ENCODE assay signal across 8 cellular contexts in the genomic region with DNA sequence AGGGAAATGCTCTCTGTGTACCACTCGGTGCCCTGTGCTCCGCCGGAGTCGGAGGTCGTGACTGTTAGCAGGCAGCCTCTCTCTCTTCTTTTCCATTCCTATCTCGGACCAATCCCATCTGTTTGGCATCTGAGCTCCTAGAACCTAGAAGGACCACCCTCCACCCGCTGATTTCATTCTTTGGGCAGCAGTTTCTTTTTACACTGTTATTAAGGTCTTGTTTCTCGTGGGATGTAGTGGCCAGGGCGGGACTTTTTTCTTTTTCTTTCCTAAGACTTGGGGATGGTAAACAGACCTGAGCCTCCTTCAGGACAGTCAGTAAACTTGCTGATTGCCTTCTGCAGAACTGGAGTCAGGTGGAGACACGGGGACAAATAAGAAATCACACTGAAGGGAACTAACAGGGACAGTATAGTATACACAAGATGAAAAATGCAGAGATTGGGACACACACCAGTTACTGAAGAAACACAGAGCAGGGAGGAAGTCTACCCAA. TPM values are rescaled to one million over a fixed set of nuclear protein-coding genes. Genes with fewer than 3 reads are reported as not detected.
DNase-seq lines count a peak whose midpoint lies in the region; ATAC-seq and TF ChIP-seq lines count a peak whose summit lies in the region.

No MANE protein-coding gene starts in this region.

- peak overlapping the region; percentile 96 for H3K4me3 ChIP-seq in GM06990 (replicated peaks; ENCODE audit: low read depth, low read length)
- peak overlapping the region; percentile 67 for H3K4me3 ChIP-seq in SJSA1
- H3K4me3 ChIP-seq in esophagus squamous epithelium, result peak overlapping the region; percentile 59 to 93 (median 90)
- peak overlapping the region; percentile 87 for H3K4me3 ChIP-seq in psoas muscle

- TF ChIP-seq POLR2A in esophagus squamous epithelium (IDR thresholded peaks at IDR 0.05), result no peak

- H3K4me1 ChIP-seq in SJSA1 (replicated peaks) (peaks cover 11% of the 10 kb centered on the region), esophagus squamous epithelium (peaks cover 13 to 52% (median 35%) of the 10 kb centered on the region in 3 donors), psoas muscle (peaks cover 15% of the 10 kb centered on the region)

- H3K27ac ChIP-seq in SJSA1, result peak overlapping the region; percentile 61
- H3K27ac ChIP-seq in esophagus squamous epithelium, result peak overlapping the region; percentile 91 to 98 (median 95)
- peak overlapping the region; percentile 94 for H3K27ac ChIP-seq in psoas muscle

- ATAC-seq in psoas muscle (no peak), HG03571 (IDR thresholded peaks at IDR 0.05; ENCODE audit: unreplicated experiment) (no peak)

- 0% methylated on average over 8 to 10 of the region's 10 CpGs for WGBS in esophagus squamous epithelium, 2 donors
- WGBS in psoas muscle, 3 donors, result 0 to 1% (median 0%) methylated on average over 10 of the region's 10 CpGs

- TF ChIP-seq CTCF in GM06990 (IDR thresholded peaks at IDR 0.05; ENCODE audit: insufficient read depth, low read length, poor library complexity, severe bottlenecking), result no peak
- TF ChIP-seq CTCF in esophagus squamous epithelium (IDR thresholded peaks at IDR 0.05), result no peak
- TF ChIP-seq CTCF in psoas muscle (IDR thresholded peaks at IDR 0.05), result no peak

- H3K36me3 ChIP-seq in GM06990 (ENCODE audit: control insufficient read depth, insufficient read depth, low read length), result peaks cover 2% of the 10 kb centered on the region
- peaks cover 9% of the 10 kb centered on the region for H3K36me3 ChIP-seq in SJSA1
- H3K36me3 ChIP-seq in esophagus squamous epithelium, result peaks cover 0 to 35% (median 0%) of the 10 kb centered on the region in 3 donors
- H3K36me3 ChIP-seq in psoas muscle (ENCODE audit: insufficient read depth in 1 of 2, low read depth in 1 of 2), result peaks cover 0 to 35% of the 10 kb centered on the region in 2 donors

- H3K27me3 ChIP-seq in GM06990 (replicated peaks; ENCODE audit: control insufficient read depth, insufficient read depth, low read length) (no peaks in the 10 kb centered on the region), SJSA1 (replicated peaks) (no peaks in the 10 kb centered on the region), esophagus squamous epithelium (no peaks in the 10 kb centered on the region), psoas muscle (ENCODE audit: insufficient read depth in 3 of 3, low read length in 2 of 3) (no peaks in the 10 kb centered on the region)

- DNase-seq in GM06990 (ENCODE audit: extremely low read depth, insufficient read length) (no peak), SJSA1 (ENCODE audit: low read depth in 1 of 2, low spot score in 2 of 2) (no peak), esophagus squamous epithelium (lab: John Stamatoyannopoulos, UW) (no peak), psoas muscle (no peak), NCI-H345 (lab: John Stamatoyannopoulos, UW) (no peak), NCI-H82 (lab: John Stamatoyannopoulos, UW) (no peak)
- no peak for DNase-seq in stimulated activated CD4-positive, alpha-beta T cell treated with anti-CD3 and anti-CD28 coated beads, Interleukin-1b, Interleukin-23, amount 100 ng/mL, for 48 hours

- no peaks in the 10 kb centered on the region for H3K9me3 ChIP-seq in SJSA1 (replicated peaks)
- H3K9me3 ChIP-seq in esophagus squamous epithelium, result no peaks in the 10 kb centered on the region
- H3K9me3 ChIP-seq in psoas muscle, result no peaks in the 10 kb centered on the region

- intact Hi-C loops in esophagus squamous epithelium (cut with DNase I), result no loop called here
- intact Hi-C loops in psoas muscle (cut with DNase I), result no loop called here

RNA-seq across cellular contexts. Expression of gene URM1, which starts 0.5 kb away (rescaled TPM):
- 22.7 and 35.0 TPM in 2 replicates for total RNA-seq in SJSA1 (2014; rRNA removed; shearing (Covaris generic))
- total RNA-seq in esophagus squamous epithelium (10 to 100 TPM; 22.7 to 31.5 (median 25.5) TPM), psoas muscle (10 to 100 TPM; 34.5 to 58.7 (median 52.3) TPM)
- 100 to 1,000 TPM in 1 of 3 donors, 10 to 100 TPM in 2; 57.9 to 111 (median 88.1) TPM for polyA plus RNA-seq in psoas muscle

RNA-seq across cellular contexts. Expression of gene SLC27A4, which starts 31.3 kb away (rescaled TPM):
- total RNA-seq in SJSA1 (2014; rRNA removed; shearing (Covaris generic)), result 23.3 and 26.4 TPM in 2 replicates
- total RNA-seq in esophagus squamous epithelium (100 to 1,000 TPM in 1 of 4 donors, 10 to 100 TPM in 3; 36.6 to 110 (median 72.2) TPM), psoas muscle (10 to 100 TPM; 10.4 to 26.2 (median 17.9) TPM)
- polyA plus RNA-seq in psoas muscle, result 10 to 100 TPM; 24.7 to 61.5 (median 40.1) TPM

RNA-seq across cellular contexts. Expression of gene CERCAM, which starts 49.0 kb away (rescaled TPM):
- 24.7 and 29.9 TPM in 2 replicates for total RNA-seq in SJSA1 (2014; rRNA removed; shearing (Covaris generic))
- total RNA-seq in esophagus squamous epithelium (10 to 100 TPM in 1 of 4 donors, 1 to 10 TPM in 3; 2.2 to 18.3 (median 6.2) TPM), psoas muscle (1 to 10 TPM; 2.2 to 6.5 (median 4.0) TPM)
- polyA plus RNA-seq in psoas muscle, result 1 to 10 TPM; 1.7 to 2.5 (median 2.3) TPM

RNA-seq across cellular contexts. Expression of gene COQ4, which starts 49.0 kb away (rescaled TPM):
- 27.8 and 36.6 TPM in 2 replicates for total RNA-seq in SJSA1 (2014; rRNA removed; shearing (Covaris generic))
- total RNA-seq in esophagus squamous epithelium (10 to 100 TPM; 55.5 to 89.2 (median 77.9) TPM), psoas muscle (10 to 100 TPM; 20.0 to 26.8 (median 23.1) TPM)
- polyA plus RNA-seq in psoas muscle, result 10 to 100 TPM; 32.3 to 60.9 (median 45.9) TPM

RNA-seq across cellular contexts. Expression of gene TRUB2, which starts 49.4 kb away (rescaled TPM):
- 8.4 and 18.3 TPM in 2 replicates for total RNA-seq in SJSA1 (2014; rRNA removed; shearing (Covaris generic))
- total RNA-seq in esophagus squamous epithelium (10 to 100 TPM; 13.2 to 15.6 (median 15.3) TPM), psoas muscle (10 to 100 TPM; 22.2 to 38.4 (median 32.9) TPM)
- 10 to 100 TPM; 20.6 to 31.8 (median 21.0) TPM for polyA plus RNA-seq in psoas muscle
